1 cellular context compared by ENCODE assay signal in the genomic region with DNA sequence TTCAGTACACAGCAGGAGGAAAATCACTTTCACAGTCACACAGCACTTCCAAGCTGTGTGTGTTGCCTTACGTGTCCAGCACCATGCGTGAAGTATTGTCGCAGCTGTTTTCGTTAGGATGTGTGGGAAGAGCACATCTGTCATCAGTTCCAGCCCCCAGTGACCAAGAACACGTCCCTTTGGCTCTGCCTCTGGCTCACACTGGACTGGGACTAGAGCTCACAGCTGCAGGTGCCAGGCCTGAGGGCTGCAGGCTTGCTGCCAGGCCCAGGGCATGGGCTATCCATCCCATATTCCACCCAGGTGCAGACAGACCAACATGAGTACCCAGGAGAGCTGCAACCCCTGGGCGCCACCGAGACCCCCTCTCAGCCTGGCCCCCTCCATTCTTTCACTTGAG.
TF ChIP-seq lines count a peak whose summit lies in the region.

No MANE protein-coding gene starts in this region.

TF ChIP-seq in H1, 55 proteins besides CTCF, POLR2A, EP300 and RAD21:
- TF ChIP-seq CHD7 (IDR thresholded peaks at IDR 0.05; ENCODE audit: insufficient replicate concordance, low read length) (no peak), HDAC6 (IDR thresholded peaks at IDR 0.05; ENCODE audit: low read depth, low read length) (no peak), TCF12 (IDR thresholded peaks at IDR 0.05; ENCODE audit: low read depth, low read length) (no peak), SIRT6 (IDR thresholded peaks at IDR 0.05; ENCODE audit: low read length) (no peak), HDAC2 (IDR thresholded peaks at IDR 0.05; ENCODE audit: borderline replicate concordance in 1 of 2, low read depth in 2 of 2, low read length in 2 of 2) (no peak), BCL11A (IDR thresholded peaks at IDR 0.05; ENCODE audit: low read depth in 2 of 2, low read length in 2 of 2) (no peak), CREB1 (IDR thresholded peaks at IDR 0.05) (no peak), PHF8 (conservative IDR thresholded peaks at IDR 0.05; ENCODE audit: low read depth, low read length) (no peak), RBBP5 (IDR thresholded peaks at IDR 0.05; ENCODE audit: borderline replicate concordance, low read depth, low read length) (no peak)
- TF ChIP-seq, protein P1, sequence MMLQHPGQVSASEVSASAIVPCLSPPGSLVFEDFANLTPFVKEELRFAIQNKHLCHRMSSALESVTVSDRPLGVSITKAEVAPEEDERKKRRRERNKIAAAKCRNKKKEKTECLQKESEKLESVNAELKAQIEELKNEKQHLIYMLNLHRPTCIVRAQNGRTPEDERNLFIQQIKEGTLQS (IDR thresholded peaks at IDR 0.05; ENCODE audit: insufficient read depth, low read depth, low read length) = no peak
TF ChIP-seq in H1: peak in this region for 0.
